ENCODE assay signal across 12 cellular contexts in the genomic region with DNA sequence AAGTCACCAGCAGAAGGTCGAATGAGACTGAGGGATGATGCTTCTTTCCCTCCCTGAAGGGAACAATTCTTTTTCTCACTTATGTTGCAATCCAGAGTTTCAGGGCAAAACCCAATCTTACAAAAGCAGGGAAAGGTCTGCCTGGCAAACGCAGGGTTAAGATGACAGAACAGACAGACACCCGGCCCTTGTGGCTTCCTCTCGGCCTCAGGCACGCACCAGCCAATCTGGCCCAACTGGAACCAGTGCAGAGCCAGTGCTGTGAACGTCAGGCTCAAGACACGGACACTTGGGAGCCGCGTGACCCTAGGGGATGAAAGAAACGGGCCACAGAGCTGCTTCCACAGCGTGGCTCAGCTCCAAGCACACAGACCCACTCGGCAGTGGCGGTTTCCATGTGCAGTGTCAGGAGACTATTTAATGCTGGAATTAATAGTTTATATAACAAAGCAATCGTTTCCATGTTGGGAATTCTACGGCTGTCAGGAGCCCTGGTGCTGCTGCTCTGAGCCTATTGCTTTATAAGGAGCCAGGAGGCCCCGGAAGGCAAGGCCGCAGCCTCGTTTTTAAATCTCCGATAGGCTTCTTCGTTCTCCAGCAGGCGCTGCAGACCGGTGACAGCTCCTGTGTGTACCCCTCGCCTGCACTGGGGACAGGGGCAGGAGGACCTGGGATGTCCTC.
DNase-seq lines count a peak whose midpoint lies in the region; ATAC-seq, FAIRE-seq and TF ChIP-seq lines count a peak whose summit lies in the region.
"Had no signal": no experiment of that assay in that cellular context is flagged by ENCODE, and none has a peak within 500 bp of the region (broad histone marks: within the 10 kb centered on the region; RNA-seq: fewer than 3 reads in every experiment).

No MANE protein-coding gene starts in this region.

- no peak overlapping the region for H4K91ac ChIP-seq in H1 (replicated peaks; ENCODE audit: insufficient read length, low read length)

- peak; percentile 28 for FAIRE-seq in H1 (lab: Jason Lieb, UNC)
- FAIRE-seq: bronchial epithelial cell had no signal

- no peak for TF ChIP-seq RAD21 in H1 (IDR thresholded peaks at IDR 0.05 in 1 of 2, conservative IDR thresholded peaks at IDR 0.05 in 1 of 2; ENCODE audit: low read depth in 2 of 2, low read length in 2 of 2)

- in situ Hi-C loops in G401 (cut with HindIII; ENCODE audit: low sequenced_read_pairs) (no loop called here), gastrocnemius medialis (cut with MboI; ENCODE audit: low sequenced_read_pairs in 4 of 4) (no loop called here)

- H2BK120ac ChIP-seq in H1 (replicated peaks; ENCODE audit: low read depth, low read length) = no peak overlapping the region

- H3K36me3 ChIP-seq in H1 (ENCODE audit: control insufficient read depth in 2 of 4, insufficient read depth in 4 of 4, low read length in 3 of 4) (no peaks in the 10 kb centered on the region), gastrocnemius medialis (no peaks in the 10 kb centered on the region), BE2C (no peaks in the 10 kb centered on the region)

- peaks cover 3 to 13% of the 10 kb centered on the region in 2 experiments for H4K20me1 ChIP-seq in H1 (replicated peaks in 1 of 2; ENCODE audit: control insufficient read depth in 1 of 2, insufficient read depth in 2 of 2, low read length in 2 of 2)

- no peak overlapping the region for H3K14ac ChIP-seq in H1 (ENCODE audit: insufficient read length)

- H2BK12ac ChIP-seq in H1 (ENCODE audit: low read depth, low read length) = no peak overlapping the region

- H3K79me2 ChIP-seq in H1 (ENCODE audit: control insufficient read depth in 1 of 2, insufficient read depth in 2 of 2, low read length in 2 of 2) = no peaks in the 10 kb centered on the region

- H3K9me3 ChIP-seq in H1 (ENCODE audit: insufficient read depth in 2 of 2, low read depth in 1 of 2, low read length in 1 of 2) (no peaks in the 10 kb centered on the region), gastrocnemius medialis (no peaks in the 10 kb centered on the region), BE2C (no peaks in the 10 kb centered on the region)

- intact Hi-C loops in gastrocnemius medialis (cut with DNase I; ENCODE audit: low total_unique reads) = no loop called here

- H3K56ac ChIP-seq in H1 (replicated peaks; ENCODE audit: insufficient read length, low read depth, low read length) = no peak overlapping the region

- POLR2A ChIA-PET in H1 (lab: Charles Lee; ENCODE audit: partially characterized antibody) = no interaction called here

- peaks cover 3% of the 10 kb centered on the region; the same call in 1 of the 2 replicates for H3K79me1 ChIP-seq in H1 (ENCODE audit: low read depth, low read length)

- H3K27me3 ChIP-seq in H1 (replicated peaks in 1 of 4; ENCODE audit: control insufficient read depth in 3 of 4, extremely low read depth in 1 of 4, insufficient read depth in 3 of 4, low read length in 3 of 4) (no peaks in the 10 kb centered on the region; a peak in 1 of 7 replicates), gastrocnemius medialis (no peaks in the 10 kb centered on the region), BE2C (no peaks in the 10 kb centered on the region)

- no peak overlapping the region for H3K4me3 ChIP-seq in H1 (ENCODE audit: extremely low read depth in 1 of 4, insufficient read depth in 2 of 4, low read depth in 3 of 4, low read length in 4 of 4)
- H3K4me3 ChIP-seq in gastrocnemius medialis = peak overlapping the region; percentile 16 to 28 (median 24)
- no peak overlapping the region for H3K4me3 ChIP-seq in BE2C (ENCODE audit: low read depth, low read length)

- TF ChIP-seq POLR2A in H1 (IDR thresholded peaks at IDR 0.05; ENCODE audit: control extremely low read depth in 1 of 2, low read depth in 2 of 2, low read length in 2 of 2) (no peak), gastrocnemius medialis (IDR thresholded peaks at IDR 0.05) (no peak)

- H4K8ac ChIP-seq in H1 (ENCODE audit: extremely low read depth, insufficient read depth, low read length) = peak overlapping the region; percentile 41; the same call in 1 of the 2 replicates

- H2BK5ac ChIP-seq in H1 (ENCODE audit: low read depth, low read length) = no peak overlapping the region

- CTCF ChIA-PET in H1 (lab: Charles Lee; ENCODE audit: partially characterized antibody) = interaction anchor here (1.2 to 2.2 kb wide), 3 partner anchors 19 to 300 kb away, joined by 3 to 8 read pairs (median 6); no protein-coding TSS in a partner anchor

- no peak for TF ChIP-seq CTCF in H1 (IDR thresholded peaks at IDR 0.05; ENCODE audit: control extremely low read depth in 1 of 3, insufficient read depth in 1 of 3, low read depth in 1 of 3, low read length in 3 of 3)
- no peak for TF ChIP-seq CTCF in gastrocnemius medialis (IDR thresholded peaks at IDR 0.05 in 4 of 5, conservative IDR thresholded peaks at IDR 0.05 in 1 of 5)
- no peak for TF ChIP-seq CTCF in BE2C (IDR thresholded peaks at IDR 0.05; ENCODE audit: low read depth, low read length)

- no peak overlapping the region for H3K23ac ChIP-seq in H1 (ENCODE audit: insufficient read length)

- H2BK15ac ChIP-seq in H1 (ENCODE audit: low read length) = no peak overlapping the region

- peak; percentile 65 for DNase-seq in G401 (ENCODE audit: low spot score)
- no peak for DNase-seq in H1 (ENCODE audit: low read depth in 1 of 2, low spot score in 2 of 2)
- peak; percentile 87 for DNase-seq in islet precursor cell
- peak; percentile 43 to 66 for DNase-seq in gastrocnemius medialis
- DNase-seq in BE2C = no peak
- DNase-seq in NCI-H1417 treated with DMSO at 0.1 percent for 48 hours (lab: John Stamatoyannopoulos, UW) = no peak
- no peak for DNase-seq in NCI-H748 (lab: John Stamatoyannopoulos, UW; ENCODE audit: unreplicated experiment)
- DNase-seq: activated CD4-positive, alpha-beta T cell treated with anti-CD3 and anti-CD28 coated beads, Interleukin-2, amount 10 ng/mL, durations not matched to agents 7 days and 5 days; Calu3 had no signal

- WGBS in H1 (ENCODE audit: extremely low coverage in 1 of 2, insufficient coverage in 1 of 2, insufficient read length in 1 of 2, insufficient replicate concordance in 2 of 2, low coverage in 1 of 2, low lambda C conversion rate in 2 of 2, missing lambda C conversion rate in 1 of 2), 2 experiments = 64% methylated on average over 23 of the region's 23 CpGs; no CpG with 5 or more reads in 1 of the 2 experiments

- H3K18ac ChIP-seq in H1 (ENCODE audit: extremely low read depth, low read length) = no peak overlapping the region

- H3K27ac ChIP-seq in H1 (ENCODE audit: low read depth, low read length) = no peak overlapping the region
- H3K27ac ChIP-seq in gastrocnemius medialis = peak overlapping the region; percentile 67 to 76 (median 74)

- H3K4me1 ChIP-seq in H1 (replicated peaks in 1 of 4; ENCODE audit: control insufficient read depth in 3 of 4, insufficient read depth in 4 of 4, low read length in 3 of 4) (peaks cover 7 to 21% (median 12%) of the 10 kb centered on the region in 4 experiments; a peak in 5 of 7 replicates), gastrocnemius medialis (peaks cover 51 to 66% of the 10 kb centered on the region in 2 donors), BE2C (no peaks in the 10 kb centered on the region)

- H2AFZ ChIP-seq in H1 (ENCODE audit: low read length) = no peak overlapping the region

- no peak overlapping the region for H2BK20ac ChIP-seq in H1 (ENCODE audit: low read length)

- H2AK5ac ChIP-seq in H1 (ENCODE audit: low read depth, low read length) = no peak overlapping the region

- H3K23me2 ChIP-seq in H1 (ENCODE audit: low read depth, low read length) = no peaks in the 10 kb centered on the region

- peak overlapping the region in 1 of 2 experiments; percentile 47; a peak in 2 of 4 replicates for H3K4me2 ChIP-seq in H1 (ENCODE audit: insufficient read depth in 1 of 2, low read depth in 2 of 2, low read length in 2 of 2)

- no peak for TF ChIP-seq EP300 in H1 (IDR thresholded peaks at IDR 0.05; ENCODE audit: borderline replicate concordance in 1 of 2, low read depth in 2 of 2, low read length in 2 of 2)

- H4K5ac ChIP-seq in H1 (ENCODE audit: insufficient read length, low read depth, low read length) = no peak overlapping the region

- no peak overlapping the region for H3K4ac ChIP-seq in H1 (replicated peaks; ENCODE audit: insufficient read length, low read depth, low read length)

- ATAC-seq in gastrocnemius medialis = peak; percentile 53 to 69
- no peak for ATAC-seq in HG02938 (IDR thresholded peaks at IDR 0.05; ENCODE audit: unreplicated experiment)
- ATAC-seq: left colon had no signal

- H3K9ac ChIP-seq in H1 (replicated peaks in 1 of 4; ENCODE audit: extremely low read depth in 1 of 4, low read depth in 3 of 4, low read length in 3 of 4) = no peak overlapping the region

TF ChIP-seq in H1, 55 proteins besides CTCF, POLR2A, EP300 and RAD21:
- no peak for TF ChIP-seq BACH1 (IDR thresholded peaks at IDR 0.05; ENCODE audit: low read length)
- TF ChIP-seq CEBPB (IDR thresholded peaks at IDR 0.05; ENCODE audit: low read depth, low read length) = peak; percentile 46; the same call in 1 of the 2 replicates

Comparison
In these comparisons a context has a peak if more than half of its experiments do, and no peak if none do; other contexts are left out.
1. DNase-seq: peak in G401 (single experiment), islet precursor cell (single experiment) and gastrocnemius medialis (2 of 2); none in H1 (0 of 2), BE2C (single experiment), NCI-H1417 treated with DMSO at 0.1 percent for 48 hours (single experiment) and NCI-H748 (single experiment).
2. H3K4me3 ChIP-seq: peak in gastrocnemius medialis (4 of 4); none in H1 (0 of 4) and BE2C (single experiment).